In the genomic region with DNA sequence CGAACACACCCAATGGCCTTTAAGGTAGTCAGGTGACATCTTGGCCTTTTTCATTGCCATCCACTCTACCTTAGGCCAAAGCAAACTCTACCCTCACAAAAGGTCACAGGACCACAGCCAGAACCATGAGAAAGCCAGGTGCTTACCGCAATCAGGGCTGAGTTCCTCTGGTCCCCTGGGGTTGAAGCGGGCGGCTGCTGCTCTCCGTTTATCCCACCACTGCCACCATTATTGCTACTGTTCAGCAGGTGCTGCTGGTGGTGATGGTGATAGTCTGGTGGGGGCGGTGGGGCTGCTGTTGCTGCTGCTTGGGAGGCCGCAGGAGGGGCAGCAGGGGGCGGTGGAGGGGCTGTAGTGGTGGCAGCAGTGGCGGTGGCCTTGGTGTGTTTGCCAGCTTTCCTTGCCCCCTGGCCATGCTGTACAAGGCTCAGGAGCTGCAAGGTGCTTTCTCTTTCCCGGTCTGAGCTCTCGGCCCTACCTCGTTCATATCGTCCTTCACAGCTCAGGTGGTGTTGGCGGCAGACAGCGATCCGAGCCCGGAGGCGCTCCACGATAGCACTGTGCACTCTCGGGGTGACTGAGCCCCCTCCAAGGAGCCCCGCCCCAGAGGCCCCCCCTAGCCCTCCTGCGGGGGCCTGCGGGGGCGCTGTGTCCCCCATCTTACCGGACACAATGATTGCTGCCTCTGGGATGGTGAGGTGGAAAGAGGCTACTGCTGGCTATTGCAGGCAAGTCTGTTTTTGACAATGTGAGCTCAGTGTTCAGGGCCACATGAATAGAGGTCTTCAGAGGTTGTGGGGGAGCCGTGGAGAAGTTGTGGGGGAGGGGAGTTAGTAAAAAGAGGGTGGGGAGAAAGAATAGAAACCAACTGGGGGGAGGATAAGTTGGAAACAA, we compare ENCODE assay signal across 8 cellular contexts. TPM values are rescaled to one million over a fixed set of nuclear protein-coding genes. Genes with fewer than 3 reads are reported as not detected.
A peak's percentile ranks its signal among the peaks of the same experiment; 100 is the strongest.
DNase-seq lines count a peak whose midpoint lies in the region; ATAC-seq, FAIRE-seq and TF ChIP-seq lines count a peak whose summit lies in the region.

No MANE protein-coding gene starts in this region.

- H3K27me3 Mint-ChIP-seq in activated B cell treated with CpG ODN at 0.5 μM for 24 hours: no peaks in the 10 kb centered on the region

- H3K9me3 Mint-ChIP-seq in activated B cell treated with CpG ODN at 0.5 μM for 24 hours: no peaks in the 10 kb centered on the region

- peak overlapping the region; percentile 60 to 70 for H3K4me3 ChIP-seq in left lung

- H3K27ac Mint-ChIP-seq in activated B cell treated with CpG ODN at 0.5 μM for 24 hours: peak overlapping the region; percentile 95

- peak overlapping the region; percentile 98 for H3K4me3 Mint-ChIP-seq in activated B cell treated with CpG ODN at 0.5 μM for 24 hours

- POLR2A ChIA-PET in activated B cell treated with CpG ODN at 0.5 μM for 24 hours (lab: Charles Lee): interaction anchor here (0.6 to 6.5 kb wide), 9 partner anchors 47 to 626 kb away, joined by 3 to 65 read pairs (median 4); partner anchors contain the start of genes CCDC82, JRKL and MTMR2

- in situ Hi-C loops in ACHN (cut with HindIII; ENCODE audit: low pct_ligation_motif_present, low pct_unique_long_range_greater_than_20kb, low sequenced_read_pairs): no loop called here

- no peaks in the 10 kb centered on the region for H3K27me3 ChIP-seq in left lung

- peak; percentile 72 for DNase-seq in ACHN
- no peak for DNase-seq in GM19239 (ENCODE audit: insufficient read length, low spot score)
- peak; percentile 54 for DNase-seq in activated B cell treated with CpG ODN at 0.5 μM for 24 hours
- DNase-seq in cerebellar cortex (ENCODE audit: low spot score): peak; percentile 62
- peak in 1 of 2 donors; percentile 82 for DNase-seq in left lung
- DNase-seq in stimulated activated CD4-positive, alpha-beta T cell treated with anti-CD3 and anti-CD28 coated beads, Interleukin-4, amount 100 ng/mL, for 48 hours (ENCODE audit: low read depth in 2 of 2): peak; percentile 45 to 46
- DNase-seq in NCI-H1417 treated with DMSO at 0.1 percent for 48 hours (lab: John Stamatoyannopoulos, UW): no peak

- H3K36me3 ChIP-seq in left lung: no peaks in the 10 kb centered on the region

- CTCF ChIA-PET in activated B cell treated with CpG ODN at 0.5 μM for 24 hours (lab: Charles Lee): interaction anchor here (0.7 to 6.9 kb wide), 19 partner anchors 15 to 505 kb away, joined by 3 to 116 read pairs (median 8); partner anchors contain the start of genes CCDC82 and JRKL

- FAIRE-seq in GM19239 (lab: Jason Lieb, UNC): peak; percentile 42

- no peaks in the 10 kb centered on the region for H3K9me3 ChIP-seq in left lung

- peaks cover 31 to 61% of the 10 kb centered on the region in 2 donors for H3K4me1 ChIP-seq in left lung

- ATAC-seq in HG03558 (IDR thresholded peaks at IDR 0.05; ENCODE audit: extremely low read depth, unreplicated experiment): peak; percentile 18
- ATAC-seq in activated B cell treated with CpG ODN at 0.5 μM for 24 hours (ENCODE audit: low read depth): peak; percentile 12
- peak; percentile 34 for ATAC-seq in left lung

- H3K36me3 Mint-ChIP-seq in activated B cell treated with CpG ODN at 0.5 μM for 24 hours (ENCODE audit: low read depth): peaks cover 12% of the 10 kb centered on the region

- intact Hi-C loops in activated B cell treated with CpG ODN at 0.5 μM for 24 hours (cut with micrococcal nuclease): loop anchor here (1.0 to 2.0 kb wide), 4 partner anchors 153 to 1274 kb away; no protein-coding TSS in a partner anchor
- intact Hi-C loops in left lung (cut with DNase I): loop anchor here in 1 of 2 donors (10.0 kb wide), 1 partner anchor 287 kb away; no protein-coding TSS in a partner anchor

- TF ChIP-seq CTCF in activated B cell treated with CpG ODN at 0.5 μM for 24 hours (IDR thresholded peaks at IDR 0.05) (no peak), left lung (IDR thresholded peaks at IDR 0.05) (peak in 1 of 2 donors; percentile 18)

- H3K27ac ChIP-seq in left lung: peak overlapping the region; percentile 85 to 88

- H3K4me1 Mint-ChIP-seq in activated B cell treated with CpG ODN at 0.5 μM for 24 hours: peaks cover 64% of the 10 kb centered on the region

RNA-seq across cellular contexts. Expression of gene MAML2, which starts 1.5 kb away (rescaled TPM):
- 20.9 and 24.8 TPM in 2 replicates for total RNA-seq in activated B cell treated with CpG ODN at 0.5 μM for 24 hours
- 10 to 100 TPM; 18.7 to 24.7 TPM for total RNA-seq in left lung

RNA-seq across cellular contexts. Expression of gene CCDC82, which starts 48.2 kb away (rescaled TPM):
- 22.6 and 33.8 TPM in 2 replicates for total RNA-seq in activated B cell treated with CpG ODN at 0.5 μM for 24 hours
- 10 to 100 TPM; 18.1 to 27.7 TPM for total RNA-seq in left lung

RNA-seq across cellular contexts. Expression of gene JRKL, which starts 48.3 kb away (rescaled TPM):
- 9.6 and 9.8 TPM in 2 replicates for total RNA-seq in activated B cell treated with CpG ODN at 0.5 μM for 24 hours
- total RNA-seq in left lung: 10 to 100 TPM; 10.4 to 13.0 TPM

Comparison
In these comparisons a context has a peak if more than half of its experiments do, and no peak if none do; other contexts are left out.
1. DNase-seq: peak in ACHN (single experiment), activated B cell treated with CpG ODN at 0.5 μM for 24 hours (single experiment), cerebellar cortex (single experiment) and stimulated activated CD4-positive, alpha-beta T cell treated with anti-CD3 and anti-CD28 coated beads, Interleukin-4, amount 100 ng/mL, for 48 hours (2 of 2); none in GM19239 (single experiment) and NCI-H1417 treated with DMSO at 0.1 percent for 48 hours (single experiment).
2. Peak in every context shown above with its lines, with median percentiles within 50 percentile points of each other: ATAC-seq.